ENCODE assay signal across 7 cellular contexts in the genomic region with DNA sequence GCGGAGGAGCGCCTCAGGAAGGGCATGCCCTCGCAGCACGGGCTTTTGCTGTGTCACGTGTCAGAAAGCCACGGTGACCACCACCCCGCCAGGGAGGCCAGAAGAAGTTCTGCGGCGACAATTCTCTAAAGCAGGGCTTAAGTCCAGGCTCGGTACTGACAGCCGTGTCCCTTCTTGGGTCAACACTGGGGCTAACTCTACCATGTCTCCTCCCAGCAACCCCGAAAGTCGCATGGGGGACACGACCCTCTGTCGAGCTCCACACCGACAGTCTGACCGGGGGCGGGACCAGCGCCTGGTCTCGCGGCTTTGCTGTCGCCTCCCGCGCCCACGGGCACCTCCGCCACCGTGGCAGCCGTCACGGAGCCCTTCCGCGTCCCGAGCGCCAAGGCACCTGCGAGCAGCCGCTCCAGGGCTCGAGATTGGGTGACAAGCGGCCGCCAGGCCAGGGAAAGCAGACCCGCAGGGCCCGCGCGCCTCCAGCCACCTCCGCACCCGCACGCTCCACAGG. TPM values are rescaled to one million over a fixed set of nuclear protein-coding genes. Genes with fewer than 3 reads are reported as not detected.
DNase-seq lines count a peak whose midpoint lies in the region; ATAC-seq and TF ChIP-seq lines count a peak whose summit lies in the region.

No MANE protein-coding gene starts in this region.

- H3K9me3 Mint-ChIP-seq in activated CD8-positive, alpha-beta T cell treated with anti-CD3 and anti-CD28 coated beads for 36 hours: peaks cover 4% of the 10 kb centered on the region
- H3K9me3 Mint-ChIP-seq in naive thymus-derived CD4-positive, alpha-beta T cell: peaks cover 0 to 9% (median 2%) of the 10 kb centered on the region in 11 donors

- H3K36me3 ChIP-seq in naive thymus-derived CD4-positive, alpha-beta T cell (ENCODE audit: control insufficient read depth in 2 of 3, insufficient read depth in 3 of 3, low read length in 3 of 3): peaks cover 0 to 10% (median 0%) of the 10 kb centered on the region in 3 experiments
- no peaks in the 10 kb centered on the region for H3K36me3 ChIP-seq in tibial artery

- POLR2A ChIA-PET in activated CD8-positive, alpha-beta T cell treated with anti-CD3 and anti-CD28 coated beads for 36 hours (lab: Charles Lee): interaction anchor here (0.9 kb wide), 1 partner anchor 216 kb away, joined by 3 read pairs; a partner anchor contains a TSS
- POLR2A ChIA-PET in naive thymus-derived CD4-positive, alpha-beta T cell (lab: Charles Lee): no interaction called here

- CTCF ChIA-PET in activated CD8-positive, alpha-beta T cell treated with anti-CD3 and anti-CD28 coated beads for 36 hours (lab: Charles Lee): interaction anchor here (1.4 kb wide), 1 partner anchor 153 kb away, joined by 6 read pairs; no protein-coding TSS in a partner anchor
- CTCF ChIA-PET in naive thymus-derived CD4-positive, alpha-beta T cell (lab: Charles Lee): no interaction called here

- H3K4me3 ChIP-seq in GM12875 (ENCODE audit: low read depth, low read length) (peak overlapping the region; percentile 58), tibial artery (peak overlapping the region; percentile 91)
- H3K4me3 ChIP-seq in naive thymus-derived CD4-positive, alpha-beta T cell (ENCODE audit: low read length): peak overlapping the region; percentile 96

- peak overlapping the region; percentile 70 for H3K27ac ChIP-seq in naive thymus-derived CD4-positive, alpha-beta T cell (ENCODE audit: low read depth, low read length)
- peak overlapping the region; percentile 81 to 93 for H3K27ac ChIP-seq in tibial artery

- H3K27me3 ChIP-seq in naive thymus-derived CD4-positive, alpha-beta T cell (ENCODE audit: control insufficient read depth in 2 of 2, insufficient read depth in 2 of 2, low read length in 2 of 2): no peaks in the 10 kb centered on the region
- no peaks in the 10 kb centered on the region for H3K27me3 ChIP-seq in tibial artery

- peak overlapping the region; percentile 84 for H3K4me3 Mint-ChIP-seq in activated CD8-positive, alpha-beta T cell treated with anti-CD3 and anti-CD28 coated beads for 36 hours
- peak overlapping the region; percentile 86 to 96 (median 94) for H3K4me3 Mint-ChIP-seq in naive thymus-derived CD4-positive, alpha-beta T cell

- peaks cover 29% of the 10 kb centered on the region for H3K36me3 Mint-ChIP-seq in activated CD8-positive, alpha-beta T cell treated with anti-CD3 and anti-CD28 coated beads for 36 hours (ENCODE audit: low read depth)
- peaks cover 0 to 20% (median 4%) of the 10 kb centered on the region in 5 donors for H3K36me3 Mint-ChIP-seq in naive thymus-derived CD4-positive, alpha-beta T cell

- H3K4me1 ChIP-seq in naive thymus-derived CD4-positive, alpha-beta T cell (ENCODE audit: control insufficient read depth in 2 of 2, insufficient read depth in 2 of 2, low read length in 2 of 2): peaks cover 0 to 12% of the 10 kb centered on the region in 2 donors
- peaks cover 0 to 19% (median 11%) of the 10 kb centered on the region in 4 donors for H3K4me1 ChIP-seq in tibial artery

- H3K27ac Mint-ChIP-seq in activated CD8-positive, alpha-beta T cell treated with anti-CD3 and anti-CD28 coated beads for 36 hours: peak overlapping the region; percentile 95
- H3K27ac Mint-ChIP-seq in naive thymus-derived CD4-positive, alpha-beta T cell: peak overlapping the region; percentile 9 to 96 (median 84)

- ATAC-seq in activated CD8-positive, alpha-beta T cell treated with anti-CD3 and anti-CD28 coated beads for 36 hours: no peak
- peak; percentile 6 for ATAC-seq in esophagus mucosa
- peak; percentile 3 for ATAC-seq in naive thymus-derived CD4-positive, alpha-beta T cell

- TF ChIP-seq CTCF in GM12875 (IDR thresholded peaks at IDR 0.05; ENCODE audit: borderline replicate concordance, insufficient read depth, low read depth, low read length) (no peak), tibial artery (IDR thresholded peaks at IDR 0.05) (no peak)
- no peak for TF ChIP-seq CTCF in activated CD8-positive, alpha-beta T cell treated with anti-CD3 and anti-CD28 coated beads for 36 hours (IDR thresholded peaks at IDR 0.05)

- peak; percentile 16 for DNase-seq in H4 (ENCODE audit: low spot score)
- peak; percentile 59 for DNase-seq in M059J (ENCODE audit: low read depth)
- peak; percentile 47 for DNase-seq in activated CD8-positive, alpha-beta T cell treated with anti-CD3 and anti-CD28 coated beads for 36 hours
- peak in 3 of 9 donors; percentile 1 to 57 (median 10) for DNase-seq in naive thymus-derived CD4-positive, alpha-beta T cell
- DNase-seq in tibial artery: peak; percentile 37 to 72

- no peaks in the 10 kb centered on the region for H3K9me3 ChIP-seq in naive thymus-derived CD4-positive, alpha-beta T cell (ENCODE audit: control insufficient read depth in 2 of 3, low read length in 3 of 3)
- no peaks in the 10 kb centered on the region for H3K9me3 ChIP-seq in tibial artery

- peaks cover 16% of the 10 kb centered on the region for H3K4me1 Mint-ChIP-seq in activated CD8-positive, alpha-beta T cell treated with anti-CD3 and anti-CD28 coated beads for 36 hours (ENCODE audit: low read depth)
- peaks cover 14 to 34% (median 18%) of the 10 kb centered on the region in 7 donors for H3K4me1 Mint-ChIP-seq in naive thymus-derived CD4-positive, alpha-beta T cell

- intact Hi-C loops in activated CD8-positive, alpha-beta T cell treated with anti-CD3 and anti-CD28 coated beads for 36 hours (cut with micrococcal nuclease): loop anchor here (5.0 kb wide), 2 partner anchors 36 to 74 kb away; a partner anchor contains a TSS
- intact Hi-C loops in naive thymus-derived CD4-positive, alpha-beta T cell (cut with micrococcal nuclease): loop anchor here (1.0 to 10.0 kb wide), 11 partner anchors 38 to 630 kb away; a partner anchor contains a TSS
- intact Hi-C loops in tibial artery (cut with DNase I; ENCODE audit: low total_unique reads): no loop called here

- H3K27me3 Mint-ChIP-seq in activated CD8-positive, alpha-beta T cell treated with anti-CD3 and anti-CD28 coated beads for 36 hours: no peaks in the 10 kb centered on the region
- H3K27me3 Mint-ChIP-seq in naive thymus-derived CD4-positive, alpha-beta T cell: peaks cover 0 to 3% (median 0%) of the 10 kb centered on the region in 5 donors

RNA-seq across cellular contexts. Expression of a gene that starts 0.5 kb away (rescaled TPM):
- total RNA-seq in H4 (2014; rRNA removed; shearing (Covaris generic)): 4.4 and 7.3 TPM in 2 replicates
- 13.3 and 13.5 TPM in 2 replicates for total RNA-seq in M059J (2014; rRNA removed; shearing (Covaris generic))
- 1 to 10 TPM; 7.6 to 8.0 TPM for total RNA-seq in activated CD8-positive, alpha-beta T cell treated with anti-CD3 and anti-CD28 coated beads for 36 hours
- 2.7 TPM for total RNA-seq in esophagus mucosa
- 1 to 10 TPM; 1.0 to 7.0 (median 1.9) TPM for total RNA-seq in naive thymus-derived CD4-positive, alpha-beta T cell
- under 1 TPM; 0.75 to 0.77 TPM for polyA plus RNA-seq in naive thymus-derived CD4-positive, alpha-beta T cell

RNA-seq across cellular contexts. Expression of a gene that starts 37.9 kb away (rescaled TPM):
- total RNA-seq in H4 (2014; rRNA removed; shearing (Covaris generic)): 3.7 and 4.4 TPM in 2 replicates
- total RNA-seq in M059J (2014; rRNA removed; shearing (Covaris generic)): 5.1 and 9.6 TPM in 2 replicates
- total RNA-seq in activated CD8-positive, alpha-beta T cell treated with anti-CD3 and anti-CD28 coated beads for 36 hours: 1 to 10 TPM; 2.3 to 4.1 TPM
- total RNA-seq in esophagus mucosa: 4.8 TPM
- total RNA-seq in naive thymus-derived CD4-positive, alpha-beta T cell: 1 to 10 TPM; 1.4 to 4.2 (median 3.0) TPM
- 1 to 10 TPM in 1 of 2 donors, under 1 TPM in 1; 0.31 to 1.1 TPM for polyA plus RNA-seq in naive thymus-derived CD4-positive, alpha-beta T cell
